19 cellular contexts compared by ENCODE assay signal in the genomic region with DNA sequence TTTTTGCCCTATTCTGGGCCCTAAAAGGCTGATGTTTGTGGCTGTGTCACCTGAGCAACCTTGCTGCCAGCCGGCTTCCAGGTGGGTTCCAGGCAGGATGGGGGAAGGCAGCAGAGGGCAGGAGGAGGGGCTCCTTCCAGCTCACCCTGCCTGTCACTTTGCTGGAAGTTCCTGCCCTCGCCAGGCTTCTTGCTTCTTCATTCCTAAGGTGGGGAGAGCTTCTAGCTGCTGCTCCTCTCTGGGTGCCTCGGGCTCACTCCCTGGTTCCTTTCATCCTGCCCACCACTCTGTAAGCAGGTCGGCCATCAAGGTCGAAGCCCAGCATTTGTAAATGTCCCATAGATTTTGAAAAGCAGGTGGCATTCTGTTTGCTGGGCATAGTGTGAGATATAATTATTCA.
DNase-seq lines count a peak whose midpoint lies in the region; TF ChIP-seq lines count a peak whose summit lies in the region.
"Had no signal": no experiment of that assay in that cellular context is flagged by ENCODE, and none has a peak within 500 bp of the region (broad histone marks: within the 10 kb centered on the region; RNA-seq: fewer than 3 reads in every experiment).

No MANE protein-coding gene starts in this region.

- POLR2A ChIA-PET in OCI-LY7 (lab: Charles Lee) = no interaction called here

- H3K4me3 ChIP-seq in coronary artery (no peak overlapping the region), iPS DF 6.9 (ENCODE audit: low read length) (no peak overlapping the region), OCI-LY7 (ENCODE audit: low read depth, low read length, poor library complexity, severe bottlenecking) (no peak overlapping the region)

- no peak overlapping the region for H2AFZ ChIP-seq in OCI-LY7 (ENCODE audit: low read length)

- H3K36me3 ChIP-seq in iPS DF 6.9 (ENCODE audit: control insufficient read depth, insufficient read depth, low read length) (no peaks in the 10 kb centered on the region), OCI-LY7 (ENCODE audit: insufficient read depth, low read length) (no peaks in the 10 kb centered on the region)
- H3K36me3 ChIP-seq: BE2C had no signal

- no CpG with 5 or more reads among the region's 5 CpGs for WGBS in iPS DF 6.9 (ENCODE audit: insufficient coverage, insufficient read length)

- H3K9me3 ChIP-seq in iPS DF 6.9 (ENCODE audit: control insufficient read depth, insufficient read depth, low read length) (no peaks in the 10 kb centered on the region), OCI-LY7 (ENCODE audit: low read length) (no peaks in the 10 kb centered on the region)
- H3K9me3 ChIP-seq: BE2C had no signal

- peak; percentile 91 for DNase-seq in ELF-1 (ENCODE audit: low read depth, low spot score)
- DNase-seq in coronary artery (ENCODE audit: low spot score) = peak; percentile 49
- peak; percentile 52 for DNase-seq in iPS DF 6.9 (ENCODE audit: low read depth, low spot score)
- DNase-seq in mesenteric fat pad (ENCODE audit: low spot score) = peak; percentile 20
- no peak for DNase-seq in OCI-LY7 (ENCODE audit: low spot score)
- no peak for DNase-seq in HK-2 (ENCODE audit: unreplicated experiment)
- no peak for DNase-seq in HT-29 (ENCODE audit: low spot score)
- no peak for DNase-seq in NCI-H2171 (lab: John Stamatoyannopoulos, UW)
- DNase-seq: BE2C; CD4-positive, CD25-positive, alpha-beta regulatory T cell; COR-L47; DMS 273 treated with DMSO at 0.1 percent for 48 hours; DND-41; KBM-7; NCI-H1105; NCI-H2081 treated with DMSO at 0.1 percent for 48 hours; NCI-H510A treated with DMSO at 0.1 percent for 48 hours; NCI-H774; Right ventricle myocardium superior had no signal

- intact Hi-C loops in OCI-LY7 (cut with micrococcal nuclease; ENCODE audit: unreplicated experiment) = no loop called here

- H3K9me2 ChIP-seq in OCI-LY7 (ENCODE audit: insufficient read depth, low read length) = no peaks in the 10 kb centered on the region

- CTCF ChIA-PET in OCI-LY7 (lab: Charles Lee; ENCODE audit: unreplicated experiment) = no interaction called here

- no peaks in the 10 kb centered on the region for H3K79me2 ChIP-seq in OCI-LY7 (ENCODE audit: insufficient read depth, low read depth, low read length)

- H3K27ac ChIP-seq in coronary artery = no peak overlapping the region
- H3K27ac ChIP-seq in iPS DF 6.9 (ENCODE audit: low read length) = no peak overlapping the region
- H3K27ac ChIP-seq in OCI-LY7 (ENCODE audit: low read depth, low read length, poor library complexity, severe bottlenecking) = no peak overlapping the region

- no TSS peak for BruUV-seq in OCI-LY7 (replicated peaks; lab: Mats Ljungman, UMichigan)

- TF ChIP-seq CTCF in coronary artery (IDR thresholded peaks at IDR 0.05) = no peak
- no peak for TF ChIP-seq CTCF in OCI-LY7 (conservative IDR thresholded peaks at IDR 0.05; ENCODE audit: low read length)

- no peak overlapping the region for H3K4me2 ChIP-seq in OCI-LY7 (ENCODE audit: low read length)

- no peaks in the 10 kb centered on the region; the same call in 1 of the 2 replicates for H3K4me1 ChIP-seq in iPS DF 6.9 (ENCODE audit: control insufficient read depth, insufficient read depth, low read length)
- H3K4me1 ChIP-seq in OCI-LY7 (ENCODE audit: insufficient read depth, low read length, poor library complexity, severe bottlenecking) = no peaks in the 10 kb centered on the region
- H3K4me1 ChIP-seq: BE2C had no signal

- H4K20me1 ChIP-seq in OCI-LY7 (ENCODE audit: insufficient read depth, low read length) = no peaks in the 10 kb centered on the region

- H3K27me3 ChIP-seq in iPS DF 6.9 (ENCODE audit: control insufficient read depth, insufficient read depth, low read length) = no peaks in the 10 kb centered on the region
- H3K27me3 ChIP-seq: BE2C had no signal

Comparison
In these comparisons a context has a peak if more than half of its experiments do, and no peak if none do; other contexts are left out.
1. DNase-seq: peak in ELF-1 (single experiment), coronary artery (single experiment), iPS DF 6.9 (single experiment) and mesenteric fat pad (single experiment); none in OCI-LY7 (single experiment), HK-2 (single experiment), HT-29 (single experiment) and NCI-H2171 (single experiment).